Comparison of ENCODE assay signal across 12 cellular contexts in the genomic region with DNA sequence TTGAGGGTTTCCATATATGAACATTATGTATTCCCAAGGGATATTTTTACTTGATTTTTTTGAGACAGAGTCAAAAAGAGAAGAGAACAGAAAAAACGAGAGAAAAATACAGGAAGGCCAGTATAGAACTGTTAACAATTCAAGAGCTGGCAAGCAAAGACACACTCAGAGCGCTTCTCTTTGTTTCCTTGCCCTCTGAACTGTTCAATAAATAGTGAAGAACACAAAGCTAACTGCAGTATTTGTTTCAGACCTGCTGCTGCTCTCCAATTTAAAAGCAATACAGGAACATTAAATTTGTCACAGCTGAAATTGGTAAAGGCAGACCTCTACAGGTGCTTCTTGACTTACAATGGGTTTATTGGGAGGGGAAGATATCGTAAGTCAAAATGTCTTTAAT. TPM values are rescaled to one million over a fixed set of nuclear protein-coding genes. Genes with fewer than 3 reads are reported as not detected.
"Had no signal": no experiment of that assay in that cellular context is flagged by ENCODE, and none has a peak within 500 bp of the region (broad histone marks: within the 10 kb centered on the region; RNA-seq: fewer than 3 reads in every experiment).

No MANE protein-coding gene starts in this region.

- H3K4me3 Mint-ChIP-seq: activated CD8-positive, alpha-beta T cell treated with anti-CD3 and anti-CD28 coated beads, Interleukin-2, amount 10 ng/mL, durations not matched to agents 7 days and 5 days; natural killer cell had no signal

- DNase-seq: activated CD8-positive, alpha-beta memory T cell treated with anti-CD3 and anti-CD28 coated beads, Interleukin-2, amount 50 U/mL, for 4 hours; activated CD8-positive, alpha-beta T cell treated with anti-CD3 and anti-CD28 coated beads, Interleukin-2, amount 10 ng/mL, durations not matched to agents 7 days and 5 days; activated gamma-delta T cell treated with Interleukin-2 at 50 U/mL for 16 hours; mucosa of descending colon; natural killer cell; stimulated activated CD4-positive, alpha-beta T cell treated with anti-CD3 and anti-CD28 coated beads, Interleukin-2, amount 100 ng/mL, for 48 hours; stomach; T-helper 9 cell had no signal

- H3K4me1 ChIP-seq: stomach had no signal

- H3K27ac Mint-ChIP-seq: activated CD8-positive, alpha-beta T cell treated with anti-CD3 and anti-CD28 coated beads, Interleukin-2, amount 10 ng/mL, durations not matched to agents 7 days and 5 days; natural killer cell had no signal

- H3K4me1 Mint-ChIP-seq: natural killer cell had no signal

- H3K27me3 ChIP-seq: stomach had no signal

- H3K4me3 ChIP-seq: mucosa of descending colon, SK-N-MC, stomach had no signal

- H3K9me3 Mint-ChIP-seq: natural killer cell had no signal

- H3K9me3 ChIP-seq: mucosa of descending colon, stomach had no signal

- ATAC-seq: activated CD8-positive, alpha-beta T cell treated with anti-CD3 and anti-CD28 coated beads, Interleukin-2, amount 10 ng/mL, durations not matched to agents 7 days and 5 days; esophagus mucosa; mucosa of descending colon; natural killer cell had no signal

- H3K36me3 Mint-ChIP-seq: natural killer cell had no signal

- FAIRE-seq: endometrium, islet of Langerhans had no signal

- H3K27ac ChIP-seq: SK-N-MC, stomach had no signal

RNA-seq across cellular contexts. Expression of a gene that starts 44.5 kb away (rescaled TPM):
- total RNA-seq: activated CD8-positive, alpha-beta T cell treated with anti-CD3 and anti-CD28 coated beads, Interleukin-2, amount 10 ng/mL, durations not matched to agents 7 days and 5 days had no signal
